Comparison of ENCODE assay signal across 38 cellular contexts in the genomic region with DNA sequence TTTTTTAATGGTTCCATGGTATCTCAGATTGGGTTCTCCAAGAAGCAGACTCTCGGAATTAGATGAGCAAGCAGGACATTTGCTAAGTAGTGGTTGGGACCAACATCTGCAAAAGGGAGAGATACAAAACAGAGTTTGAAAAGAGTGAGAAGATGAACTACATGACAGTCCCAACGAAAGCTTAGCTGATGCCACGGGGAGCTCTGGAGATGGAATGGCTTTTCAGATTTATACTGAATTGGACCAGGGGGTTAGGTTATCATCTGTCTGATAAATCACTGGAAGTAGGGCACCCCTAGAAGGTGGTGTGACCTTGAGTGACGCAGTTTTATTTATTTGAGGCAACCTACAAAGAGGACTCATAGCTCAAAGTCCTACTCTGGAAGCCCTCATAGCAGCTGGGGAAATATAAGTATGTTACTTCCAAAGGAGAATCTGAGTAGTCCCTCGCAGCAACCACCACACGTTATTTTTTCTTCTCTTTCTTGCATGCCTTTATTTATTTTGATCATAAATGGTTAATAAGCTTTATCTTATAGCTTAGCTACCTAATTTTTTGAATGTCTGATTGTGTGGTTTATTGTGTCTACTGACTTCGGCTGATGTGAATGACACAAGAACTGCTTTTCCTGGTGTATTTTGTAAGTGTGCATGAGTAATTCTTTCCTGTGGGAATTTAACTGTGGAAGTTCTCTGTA.
"Had no signal": no experiment of that assay in that cellular context is flagged by ENCODE, and none has a peak within 500 bp of the region (broad histone marks: within the 10 kb centered on the region; RNA-seq: fewer than 3 reads in every experiment).

No MANE protein-coding gene starts in this region.

- H3K27me3 ChIP-seq: ascending aorta, cardiac muscle cell had no signal

- H3K27ac ChIP-seq: ascending aorta, cardiac muscle cell, VCaP had no signal

- FAIRE-seq: bronchial epithelial cell, TTC549 had no signal

- H3K9me3 Mint-ChIP-seq: activated naive CD8-positive, alpha-beta T cell treated with anti-CD3 and anti-CD28 coated beads, Interleukin-2, amount 10 ng/mL, durations not matched to agents 7 days and 5 days; activated T-cell treated with anti-CD3 and anti-CD28 coated beads, Interleukin-2, amount 50 U/mL, for 24 hours had no signal

- H3K36me3 Mint-ChIP-seq: activated CD8-positive, alpha-beta memory T cell treated with anti-CD3 and anti-CD28 coated beads, Interleukin-2, amount 10 ng/mL, durations not matched to agents 7 days and 5 days; activated naive CD4-positive, alpha-beta T cell treated with anti-CD3 and anti-CD28 coated beads, Interleukin-2, amount 10 ng/mL, durations not matched to agents 7 days and 5 days; activated naive CD4-positive, alpha-beta T cell treated with anti-CD3 and anti-CD28 coated beads, Interleukin-2, amount 50 U/mL, for 24 hours; activated naive CD8-positive, alpha-beta T cell; activated naive CD8-positive, alpha-beta T cell treated with anti-CD3 and anti-CD28 coated beads, Interleukin-2, amount 10 ng/mL, durations not matched to agents 7 days and 5 days; brain had no signal

- H3K36me3 ChIP-seq: ascending aorta, cardiac muscle cell had no signal

- H3K4me1 Mint-ChIP-seq: activated B cell treated with CpG ODN at 0.5 μM for 24 hours; activated CD4-positive, alpha-beta memory T cell treated with anti-CD3 and anti-CD28 coated beads, Interleukin-2, amount 10 ng/mL, durations not matched to agents 7 days and 5 days; activated CD4-positive, alpha-beta T cell treated with anti-CD3 and anti-CD28 coated beads for 36 hours; activated CD4-positive, alpha-beta T cell treated with anti-CD3 and anti-CD28 coated beads, Interleukin-2, amount 10 ng/mL, durations not matched to agents 7 days and 5 days; activated CD8-positive, alpha-beta memory T cell treated with anti-CD3 and anti-CD28 coated beads, Interleukin-2, amount 10 ng/mL, durations not matched to agents 7 days and 5 days; activated naive CD4-positive, alpha-beta T cell treated with anti-CD3 and anti-CD28 coated beads, Interleukin-2, amount 10 ng/mL, durations not matched to agents 7 days and 5 days; activated naive CD4-positive, alpha-beta T cell treated with anti-CD3 and anti-CD28 coated beads, Interleukin-2, amount 50 U/mL, for 24 hours; activated naive CD8-positive, alpha-beta T cell treated with anti-CD3 and anti-CD28 coated beads, Interleukin-2, amount 10 ng/mL, durations not matched to agents 7 days and 5 days; activated naive CD8-positive, alpha-beta T cell treated with anti-CD3 and anti-CD28 coated beads, Interleukin-2, amount 50 U/mL, for 24 hours; brain; central memory CD8-positive, alpha-beta T cell had no signal

- H3K27ac Mint-ChIP-seq: activated B cell treated with CpG ODN at 0.5 μM for 24 hours; activated CD4-positive, alpha-beta memory T cell treated with anti-CD3 and anti-CD28 coated beads, Interleukin-2, amount 10 ng/mL, durations not matched to agents 7 days and 5 days; activated CD4-positive, alpha-beta T cell treated with anti-CD3 and anti-CD28 coated beads for 36 hours; activated CD4-positive, alpha-beta T cell treated with anti-CD3 and anti-CD28 coated beads, Interleukin-2, amount 10 ng/mL, durations not matched to agents 7 days and 5 days; activated CD8-positive, alpha-beta memory T cell treated with anti-CD3 and anti-CD28 coated beads, Interleukin-2, amount 10 ng/mL, durations not matched to agents 7 days and 5 days; activated CD8-positive, alpha-beta T cell treated with anti-CD3 and anti-CD28 coated beads, Interleukin-2, amount 10 ng/mL, durations not matched to agents 7 days and 5 days; activated naive CD4-positive, alpha-beta T cell treated with anti-CD3 and anti-CD28 coated beads, Interleukin-2, amount 10 ng/mL, durations not matched to agents 7 days and 5 days; activated naive CD4-positive, alpha-beta T cell treated with anti-CD3 and anti-CD28 coated beads, Interleukin-2, amount 50 U/mL, for 24 hours; activated naive CD8-positive, alpha-beta T cell; activated naive CD8-positive, alpha-beta T cell treated with anti-CD3 and anti-CD28 coated beads, Interleukin-2, amount 10 ng/mL, durations not matched to agents 7 days and 5 days; activated naive CD8-positive, alpha-beta T cell treated with anti-CD3 and anti-CD28 coated beads, Interleukin-2, amount 50 U/mL, for 24 hours; activated T-cell treated with anti-CD3 and anti-CD28 coated beads, Interleukin-2, amount 50 U/mL, for 24 hours; activated T-helper 2 cell treated with anti-CD3 and anti-CD28 coated beads, Interferon-gamma antibody, Interleukin-2, Interleukin-4, amounts not matched to agents 10 μg/mL and 5 μg/mL and 100 μg/mL, durations not matched to agents 14 hours and 24 hours and 36 hours; brain; T-helper 1 cell treated with Interleukin-12 subunit alpha and Interleukin-12 subunit beta and Interleukin-4 antibody, amounts not matched to agents 30 μg/mL and 1 μg/mL, for 36 hours; T-helper 2 cell treated with Interferon-gamma antibody and Interleukin-4, amounts not matched to agents 5 μg/mL and 100 μg/mL, for 36 hours had no signal

- DNase-seq: activated B cell treated with CpG ODN at 0.5 μM for 24 hours; activated CD4-positive, alpha-beta memory T cell treated with anti-CD3 and anti-CD28 coated beads, Interleukin-2, amount 10 ng/mL, durations not matched to agents 7 days and 5 days; activated CD4-positive, alpha-beta T cell treated with anti-CD3 and anti-CD28 coated beads for 1 hour; activated CD4-positive, alpha-beta T cell treated with anti-CD3 and anti-CD28 coated beads for 36 hours; activated CD4-positive, alpha-beta T cell treated with anti-CD3 and anti-CD28 coated beads for 48 hours; activated CD4-positive, alpha-beta T cell treated with anti-CD3 and anti-CD28 coated beads, Interleukin-2, amount 10 ng/mL, durations not matched to agents 7 days and 5 days; activated CD4-positive, alpha-beta T cell treated with anti-CD3 and anti-CD28 coated beads, Interleukin-2, amount 50 U/mL, for 48 hours; activated CD8-positive, alpha-beta memory T cell treated with anti-CD3 and anti-CD28 coated beads for 24 hours; activated CD8-positive, alpha-beta memory T cell treated with anti-CD3 and anti-CD28 coated beads, Interleukin-2, amount 10 ng/mL, durations not matched to agents 7 days and 5 days; activated CD8-positive, alpha-beta memory T cell treated with anti-CD3 and anti-CD28 coated beads, Interleukin-2, amount 50 U/mL, for 48 hours; activated CD8-positive, alpha-beta T cell treated with anti-CD3 and anti-CD28 coated beads, Interleukin-2, amount 10 ng/mL, durations not matched to agents 7 days and 5 days; activated effector memory CD4-positive, alpha-beta T cell treated with Interleukin-2 at 50 U/mL for 16 hours; activated gamma-delta T cell; activated naive CD4-positive, alpha-beta T cell treated with anti-CD3 and anti-CD28 coated beads, Interleukin-2, amount 10 ng/mL, durations not matched to agents 7 days and 5 days; activated naive CD4-positive, alpha-beta T cell treated with Interleukin-2 at 50 U/mL for 16 hours; activated naive CD8-positive, alpha-beta T cell treated with anti-CD3 and anti-CD28 coated beads, Interleukin-2, amount 10 ng/mL, durations not matched to agents 7 days and 5 days; activated naive CD8-positive, alpha-beta T cell treated with anti-CD3 and anti-CD28 coated beads, Interleukin-2, amount 50 U/mL, for 24 hours; activated T-cell treated with anti-CD3 and anti-CD28 coated beads, Interleukin-2, amount 50 U/mL, for 24 hours; activated T-cell treated with anti-CD3 and anti-CD28 coated beads, Interleukin-2, amount 50 U/mL, for 48 hours; amygdala; anterior cingulate cortex; caudate nucleus; cerebellar nuclear complex; T-helper 1 cell; T-helper 2 cell; T-helper 9 cell had no signal

- H3K4me3 Mint-ChIP-seq: activated B cell treated with CpG ODN at 0.5 μM for 24 hours; activated CD4-positive, alpha-beta memory T cell treated with anti-CD3 and anti-CD28 coated beads, Interleukin-2, amount 10 ng/mL, durations not matched to agents 7 days and 5 days; activated CD4-positive, alpha-beta T cell treated with anti-CD3 and anti-CD28 coated beads for 36 hours; activated CD4-positive, alpha-beta T cell treated with anti-CD3 and anti-CD28 coated beads, Interleukin-2, amount 10 ng/mL, durations not matched to agents 7 days and 5 days; activated CD8-positive, alpha-beta memory T cell treated with anti-CD3 and anti-CD28 coated beads, Interleukin-2, amount 10 ng/mL, durations not matched to agents 7 days and 5 days; activated CD8-positive, alpha-beta T cell treated with anti-CD3 and anti-CD28 coated beads, Interleukin-2, amount 10 ng/mL, durations not matched to agents 7 days and 5 days; activated naive CD4-positive, alpha-beta T cell treated with anti-CD3 and anti-CD28 coated beads, Interleukin-2, amount 10 ng/mL, durations not matched to agents 7 days and 5 days; activated naive CD4-positive, alpha-beta T cell treated with anti-CD3 and anti-CD28 coated beads, Interleukin-2, amount 50 U/mL, for 24 hours; activated naive CD8-positive, alpha-beta T cell; activated naive CD8-positive, alpha-beta T cell treated with anti-CD3 and anti-CD28 coated beads, Interleukin-2, amount 10 ng/mL, durations not matched to agents 7 days and 5 days; activated naive CD8-positive, alpha-beta T cell treated with anti-CD3 and anti-CD28 coated beads, Interleukin-2, amount 50 U/mL, for 24 hours; activated T-cell treated with anti-CD3 and anti-CD28 coated beads, Interleukin-2, amount 50 U/mL, for 24 hours; brain; central memory CD8-positive, alpha-beta T cell; T-helper 1 cell treated with Interleukin-12 subunit alpha and Interleukin-12 subunit beta and Interleukin-4 antibody, amounts not matched to agents 30 μg/mL and 1 μg/mL, for 36 hours; T-helper 2 cell treated with Interferon-gamma antibody and Interleukin-4, amounts not matched to agents 5 μg/mL and 100 μg/mL, for 36 hours had no signal

- ATAC-seq: activated CD4-positive, alpha-beta T cell treated with anti-CD3 and anti-CD28 coated beads for 36 hours; activated CD8-positive, alpha-beta memory T cell treated with anti-CD3 and anti-CD28 coated beads, Interleukin-2, amount 10 ng/mL, durations not matched to agents 7 days and 5 days; activated CD8-positive, alpha-beta T cell treated with anti-CD3 and anti-CD28 coated beads, Interleukin-2, amount 10 ng/mL, durations not matched to agents 7 days and 5 days; activated naive CD8-positive, alpha-beta T cell treated with anti-CD3 and anti-CD28 coated beads, Interleukin-2, amount 50 U/mL, for 24 hours had no signal

- H3K9me3 ChIP-seq: ascending aorta had no signal

- H3K27me3 Mint-ChIP-seq: activated B cell treated with CpG ODN at 0.5 μM for 24 hours; activated CD4-positive, alpha-beta memory T cell treated with anti-CD3 and anti-CD28 coated beads, Interleukin-2, amount 10 ng/mL, durations not matched to agents 7 days and 5 days; activated CD4-positive, alpha-beta T cell treated with anti-CD3 and anti-CD28 coated beads for 36 hours; activated CD4-positive, alpha-beta T cell treated with anti-CD3 and anti-CD28 coated beads, Interleukin-2, amount 10 ng/mL, durations not matched to agents 7 days and 5 days; activated CD8-positive, alpha-beta memory T cell treated with anti-CD3 and anti-CD28 coated beads, Interleukin-2, amount 10 ng/mL, durations not matched to agents 7 days and 5 days; activated naive CD4-positive, alpha-beta T cell treated with anti-CD3 and anti-CD28 coated beads, Interleukin-2, amount 10 ng/mL, durations not matched to agents 7 days and 5 days; activated naive CD4-positive, alpha-beta T cell treated with anti-CD3 and anti-CD28 coated beads, Interleukin-2, amount 50 U/mL, for 24 hours; activated naive CD8-positive, alpha-beta T cell; activated naive CD8-positive, alpha-beta T cell treated with anti-CD3 and anti-CD28 coated beads, Interleukin-2, amount 10 ng/mL, durations not matched to agents 7 days and 5 days; activated naive CD8-positive, alpha-beta T cell treated with anti-CD3 and anti-CD28 coated beads, Interleukin-2, amount 50 U/mL, for 24 hours; activated T-cell treated with anti-CD3 and anti-CD28 coated beads, Interleukin-2, amount 50 U/mL, for 24 hours; central memory CD8-positive, alpha-beta T cell had no signal

- H3K4me3 ChIP-seq: ascending aorta, cardiac muscle cell had no signal

- H3K4me1 ChIP-seq: ascending aorta had no signal
